ENCODE assay signal across 19 cellular contexts in the genomic region with DNA sequence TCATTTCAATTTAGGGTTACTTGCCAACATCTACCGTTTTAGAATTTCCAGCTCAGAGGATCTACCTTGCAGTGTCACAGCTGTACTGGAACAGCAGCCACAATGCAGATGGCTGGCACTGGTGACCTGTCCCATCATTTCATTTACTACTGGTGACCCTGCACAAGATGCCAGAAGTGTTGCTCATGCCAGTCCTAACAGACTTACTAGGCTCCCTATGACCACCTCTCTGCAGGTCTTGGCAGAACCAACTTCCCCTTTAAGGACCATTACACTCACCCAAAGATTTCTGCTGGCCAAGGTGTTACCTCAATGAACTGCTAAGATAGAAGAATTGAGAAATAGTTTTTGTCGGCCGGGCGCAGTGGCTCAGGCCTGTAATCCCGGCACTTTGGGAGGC.
"Had no signal": no experiment of that assay in that cellular context is flagged by ENCODE, and none has a peak within 500 bp of the region (broad histone marks: within the 10 kb centered on the region; RNA-seq: fewer than 3 reads in every experiment).

No MANE protein-coding gene starts in this region.

- H3K4me1 ChIP-seq: suprapubic skin had no signal

- H3K4me3 ChIP-seq: esophagus muscularis mucosa, gastrocnemius medialis, heart right ventricle, right atrium auricular region, sigmoid colon, skin epidermis, suprapubic skin, thyroid gland had no signal

- H3K36me3 ChIP-seq: esophagus muscularis mucosa, gastrocnemius medialis, heart right ventricle, right atrium auricular region, suprapubic skin, thyroid gland had no signal

- H3K9me3 ChIP-seq: esophagus muscularis mucosa, gastrocnemius medialis, right atrium auricular region, suprapubic skin, thyroid gland had no signal

- ATAC-seq: effector memory CD8-positive, alpha-beta T cell; gastrocnemius medialis; heart right ventricle; stimulated activated naive B cell treated with anti-CD40 and anti-IgM and Interleukin-4, amounts not matched to agents 10 μg/mL and 1 μg/mL and 100 μg/mL, for 72 hours had no signal

- H3K27ac Mint-ChIP-seq: effector memory CD8-positive, alpha-beta T cell; naive B cell; nephron progenitor cell; stimulated activated naive B cell treated with anti-CD40 and anti-IgM and Interleukin-4, amounts not matched to agents 10 μg/mL and 1 μg/mL and 100 μg/mL, for 72 hours; type B pancreatic cell had no signal

- H3K27me3 Mint-ChIP-seq: effector memory CD8-positive, alpha-beta T cell; naive B cell; stimulated activated naive B cell treated with anti-CD40 and anti-IgM and Interleukin-4, amounts not matched to agents 10 μg/mL and 1 μg/mL and 100 μg/mL, for 72 hours; type B pancreatic cell had no signal

- H3K9me3 Mint-ChIP-seq: type B pancreatic cell had no signal

- H3K27ac ChIP-seq: epithelial cell of prostate, esophagus muscularis mucosa, heart right ventricle, right atrium auricular region, sigmoid colon, skin epidermis, suprapubic skin, thyroid gland had no signal

- H3K4me3 Mint-ChIP-seq: effector memory CD8-positive, alpha-beta T cell; naive B cell; nephron progenitor cell; stimulated activated naive B cell treated with anti-CD40 and anti-IgM and Interleukin-4, amounts not matched to agents 10 μg/mL and 1 μg/mL and 100 μg/mL, for 72 hours; type B pancreatic cell had no signal

- H3K4me1 Mint-ChIP-seq: naive B cell; nephron progenitor cell; stimulated activated naive B cell treated with anti-CD40 and anti-IgM and Interleukin-4, amounts not matched to agents 10 μg/mL and 1 μg/mL and 100 μg/mL, for 72 hours had no signal

- DNase-seq: effector memory CD8-positive, alpha-beta T cell; gastrocnemius medialis; heart right ventricle; hypothalamus; kidney glomerular epithelial cell; mesendoderm; naive B cell; nephron progenitor cell; sigmoid colon; stimulated activated CD4-positive, alpha-beta T cell treated with anti-CD3 and anti-CD28 coated beads, Interleukin-2, amount 100 ng/mL, for 24 hours; stimulated activated CD4-positive, alpha-beta T cell treated with anti-CD3 and anti-CD28 coated beads, Interleukin-4, amount 100 ng/mL, for 4 hours; stimulated activated naive B cell treated with anti-CD40 and anti-IgM and Interleukin-4, amounts not matched to agents 10 μg/mL and 1 μg/mL and 100 μg/mL, for 72 hours; thyroid gland had no signal

- H3K27me3 ChIP-seq: esophagus muscularis mucosa, gastrocnemius medialis, heart right ventricle, right atrium auricular region, sigmoid colon, suprapubic skin, thyroid gland had no signal
